Comparison of ENCODE assay signal across 20 cellular contexts in genomic region chr11:12169822-12170221, GRCh38. TPM values are rescaled to one million over a fixed set of nuclear protein-coding genes. Genes with fewer than 3 reads are reported as not detected.
A peak's percentile ranks its signal among the peaks of the same experiment; 100 is the strongest.
DNase-seq lines count a peak whose midpoint lies in the region; ATAC-seq and TF ChIP-seq lines count a peak whose summit lies in the region.
"Had no signal": no experiment of that assay in that cellular context is flagged by ENCODE, and none has a peak within 500 bp of the region (broad histone marks: within the 10 kb centered on the region; RNA-seq: fewer than 3 reads in every experiment).

No MANE protein-coding gene starts in this region.

- no peak overlapping the region for H3K9ac ChIP-seq in PC-3 (ENCODE audit: low read length)
- H3K9ac ChIP-seq: neural progenitor cell had no signal

- H3K27ac Mint-ChIP-seq in HFFc6 (peak overlapping the region; percentile 89), T-cell (no peak overlapping the region)
- H3K27ac Mint-ChIP-seq in activated T-helper 2 cell treated with anti-CD3 and anti-CD28 coated beads, Interferon-gamma antibody, Interleukin-2, Interleukin-4, amounts not matched to agents 10 μg/mL and 5 μg/mL and 100 μg/mL, durations not matched to agents 14 hours and 24 hours and 36 hours: peak overlapping the region; percentile 65
- H3K27ac Mint-ChIP-seq: activated B cell treated with CpG ODN at 0.5 μM for 24 hours, neural progenitor cell had no signal

- TF ChIP-seq POLR2A in testis (IDR thresholded peaks at IDR 0.05): no peak

- H3K27me3 Mint-ChIP-seq in HFFc6 (ENCODE audit: insufficient read depth) (no peaks in the 10 kb centered on the region; the same call in none of the 2 replicates), T-cell (no peaks in the 10 kb centered on the region)
- H3K27me3 Mint-ChIP-seq in activated T-helper 2 cell treated with anti-CD3 and anti-CD28 coated beads, Interferon-gamma antibody, Interleukin-2, Interleukin-4, amounts not matched to agents 10 μg/mL and 5 μg/mL and 100 μg/mL, durations not matched to agents 14 hours and 24 hours and 36 hours (ENCODE audit: low read depth): no peaks in the 10 kb centered on the region

- CTCF ChIA-PET in T-cell (lab: Charles Lee): no interaction called here
- CTCF ChIA-PET in PC-3 (lab: Charles Lee): interaction anchor here (0.5 kb wide), 1 partner anchor 193 kb away, joined by 3 read pairs; no protein-coding TSS in a partner anchor

- intact Hi-C loops in activated T-helper 2 cell treated with anti-CD3 and anti-CD28 coated beads, Interferon-gamma antibody, Interleukin-2, Interleukin-4, amounts not matched to agents 10 μg/mL and 5 μg/mL and 100 μg/mL, durations not matched to agents 14 hours and 24 hours and 36 hours (cut with micrococcal nuclease): no loop called here
- intact Hi-C loops in left ventricle myocardium inferior (cut with micrococcal nuclease): no loop called here
- intact Hi-C loops in testis (cut with DNase I; ENCODE audit: low total_unique reads): no loop called here
- intact Hi-C loops in PC-3 (cut with micrococcal nuclease): no loop called here

- no peak overlapping the region for H2AFZ ChIP-seq in PC-3 (ENCODE audit: low read length)
- H2AFZ ChIP-seq: neural progenitor cell had no signal

- peaks cover 74% of the 10 kb centered on the region for H3K79me2 ChIP-seq in PC-3 (ENCODE audit: low read length)

- ATAC-seq in T-cell (replicated peaks in 1 of 4): no peak
- ATAC-seq in PC-3: no peak

- no peak for DNase-seq in HFFc6
- no peak for DNase-seq in activated T-helper 2 cell treated with anti-CD3 and anti-CD28 coated beads, Interferon-gamma antibody, Interleukin-2, Interleukin-4, amounts not matched to agents 10 μg/mL and 5 μg/mL and 100 μg/mL, durations not matched to agents 14 hours and 24 hours and 36 hours (ENCODE audit: low spot score)
- no peak for DNase-seq in left ventricle myocardium inferior
- no peak for DNase-seq in testis
- no peak for DNase-seq in T-cell
- no peak for DNase-seq in PC-3
- no peak for DNase-seq in mucosa of gallbladder (ENCODE audit: low spot score)
- DNase-seq: activated B cell treated with CpG ODN at 0.5 μM for 24 hours; activated effector memory CD4-positive, alpha-beta T cell treated with anti-CD3 and anti-CD28 coated beads, Interleukin-2, amount 50 U/mL, for 16 hours; amniotic stem cell; BE2C; cerebellar nuclear complex; hypothalamus; KBM-7; MV-4-11; NCI-H1930; NCI-H446 treated with DMSO at 0.1 percent for 48 hours; SHP77 treated with DMSO at 0.1 percent for 48 hours; stimulated activated naive CD4-positive, alpha-beta T cell treated with Interleukin-2 at 50 U/mL for 16 hours had no signal

- H3K4me3 Mint-ChIP-seq in HFFc6: no peak overlapping the region
- no peak overlapping the region for H3K4me3 Mint-ChIP-seq in activated T-helper 2 cell treated with anti-CD3 and anti-CD28 coated beads, Interferon-gamma antibody, Interleukin-2, Interleukin-4, amounts not matched to agents 10 μg/mL and 5 μg/mL and 100 μg/mL, durations not matched to agents 14 hours and 24 hours and 36 hours (ENCODE audit: low read depth)
- H3K4me3 Mint-ChIP-seq in T-cell: no peak overlapping the region
- H3K4me3 Mint-ChIP-seq: activated B cell treated with CpG ODN at 0.5 μM for 24 hours, neural progenitor cell had no signal

- H3K36me3 ChIP-seq in left ventricle myocardium inferior (no peaks in the 10 kb centered on the region), testis (ENCODE audit: low read depth, missing control alignments) (no peaks in the 10 kb centered on the region), PC-3 (ENCODE audit: low read depth, low read length) (peaks cover 20% of the 10 kb centered on the region)
- H3K36me3 ChIP-seq: BE2C, neural progenitor cell had no signal

- peaks cover 73% of the 10 kb centered on the region for H3K4me1 ChIP-seq in left ventricle myocardium inferior
- peaks cover 40% of the 10 kb centered on the region for H3K4me1 ChIP-seq in testis
- peaks cover 64% of the 10 kb centered on the region for H3K4me1 ChIP-seq in PC-3 (ENCODE audit: insufficient read depth, low read length)
- H3K4me1 ChIP-seq: BE2C, neural progenitor cell had no signal

- WGBS in testis, 2 donors: 42 to 74% methylated on average over 3 of the region's 3 CpGs

- H3K4me1 Mint-ChIP-seq in HFFc6 (ENCODE audit: low read depth) (peaks cover 96% of the 10 kb centered on the region), T-cell (peaks cover 6 to 20% (median 10%) of the 10 kb centered on the region in 3 donors)
- peaks cover 61% of the 10 kb centered on the region for H3K4me1 Mint-ChIP-seq in activated T-helper 2 cell treated with anti-CD3 and anti-CD28 coated beads, Interferon-gamma antibody, Interleukin-2, Interleukin-4, amounts not matched to agents 10 μg/mL and 5 μg/mL and 100 μg/mL, durations not matched to agents 14 hours and 24 hours and 36 hours (ENCODE audit: low read depth)
- H3K4me1 Mint-ChIP-seq: activated B cell treated with CpG ODN at 0.5 μM for 24 hours had no signal

- no TSS peak for BruUV-seq in PC-3 (replicated peaks; lab: Mats Ljungman, UMichigan)

- no peak for TF ChIP-seq CTCF in HFFc6 (IDR thresholded peaks at IDR 0.05)
- TF ChIP-seq CTCF in left ventricle myocardium inferior (IDR thresholded peaks at IDR 0.05; ENCODE audit: borderline replicate concordance): no peak
- TF ChIP-seq CTCF in testis (IDR thresholded peaks at IDR 0.05): no peak
- TF ChIP-seq CTCF in PC-3 (conservative IDR thresholded peaks at IDR 0.05; ENCODE audit: low read depth, low read length): no peak

- peaks cover 61% of the 10 kb centered on the region for H3K36me3 Mint-ChIP-seq in HFFc6 (ENCODE audit: low read depth)
- H3K36me3 Mint-ChIP-seq in activated T-helper 2 cell treated with anti-CD3 and anti-CD28 coated beads, Interferon-gamma antibody, Interleukin-2, Interleukin-4, amounts not matched to agents 10 μg/mL and 5 μg/mL and 100 μg/mL, durations not matched to agents 14 hours and 24 hours and 36 hours (ENCODE audit: low read depth): peaks cover 78% of the 10 kb centered on the region
- no peaks in the 10 kb centered on the region for H3K36me3 Mint-ChIP-seq in T-cell
- H3K36me3 Mint-ChIP-seq: neural progenitor cell had no signal

- no peaks in the 10 kb centered on the region for H4K20me1 ChIP-seq in PC-3 (ENCODE audit: low read length)

- H3K9me3 Mint-ChIP-seq in HFFc6 (no peaks in the 10 kb centered on the region), T-cell (no peaks in the 10 kb centered on the region)
- peaks cover 11% of the 10 kb centered on the region for H3K9me3 Mint-ChIP-seq in activated T-helper 2 cell treated with anti-CD3 and anti-CD28 coated beads, Interferon-gamma antibody, Interleukin-2, Interleukin-4, amounts not matched to agents 10 μg/mL and 5 μg/mL and 100 μg/mL, durations not matched to agents 14 hours and 24 hours and 36 hours
- H3K9me3 Mint-ChIP-seq: activated B cell treated with CpG ODN at 0.5 μM for 24 hours, neural progenitor cell had no signal

- H3K27me3 ChIP-seq in left ventricle myocardium inferior (ENCODE audit: low read depth) (no peaks in the 10 kb centered on the region), testis (no peaks in the 10 kb centered on the region), PC-3 (ENCODE audit: low read length) (no peaks in the 10 kb centered on the region)
- H3K27me3 ChIP-seq: BE2C, neural progenitor cell had no signal

- H3K9me2 ChIP-seq in PC-3 (replicated peaks; ENCODE audit: low read length): no peaks in the 10 kb centered on the region

- H3K9me3 ChIP-seq in left ventricle myocardium inferior (replicated peaks) (peaks cover 5% of the 10 kb centered on the region), testis (no peaks in the 10 kb centered on the region), PC-3 (ENCODE audit: low read length) (no peaks in the 10 kb centered on the region)
- H3K9me3 ChIP-seq: BE2C had no signal

- no peak overlapping the region for H3K4me2 ChIP-seq in PC-3 (ENCODE audit: low read length)
- H3K4me2 ChIP-seq: neural progenitor cell had no signal

- POLR2A ChIA-PET in T-cell (lab: Charles Lee): no interaction called here
- POLR2A ChIA-PET in PC-3 (lab: Charles Lee; ENCODE audit: unreplicated experiment): no interaction called here

- H3K27ac ChIP-seq in left ventricle myocardium inferior (replicated peaks): peak overlapping the region; percentile 62
- peak overlapping the region; percentile 63 to 83 for H3K27ac ChIP-seq in testis
- no peak overlapping the region for H3K27ac ChIP-seq in PC-3 (ENCODE audit: low read length)
- H3K27ac ChIP-seq: neural progenitor cell had no signal

- H3F3A ChIP-seq in PC-3 (ENCODE audit: low read length, unreplicated experiment): peaks cover 10% of the 10 kb centered on the region

- no peak overlapping the region for H3K4me3 ChIP-seq in left ventricle myocardium inferior
- H3K4me3 ChIP-seq in testis: no peak overlapping the region
- no peak overlapping the region for H3K4me3 ChIP-seq in PC-3 (ENCODE audit: low read length)
- H3K4me3 ChIP-seq: neural progenitor cell had no signal

RNA-seq across cellular contexts. Expression of gene MICAL2, which starts 59.4 kb away (rescaled TPM):
- total RNA-seq in HFFc6 (2021; fragmentation: NEBNext Ultra II Directional; extraction: Animal tissue kit (Norgen Biotek cat#: 25700)): 100 to 1,000 TPM; 199 to 252 (median 233) TPM
- total RNA-seq in activated T-helper 2 cell treated with anti-CD3 and anti-CD28 coated beads, Interferon-gamma antibody, Interleukin-2, Interleukin-4, amounts not matched to agents 10 μg/mL and 5 μg/mL and 100 μg/mL, durations not matched to agents 14 hours and 24 hours and 36 hours: 736 TPM in 2 replicates
- total RNA-seq in left ventricle myocardium inferior (85.0 TPM), testis (100 to 1,000 TPM; 401 to 461 TPM), T-cell (10 to 100 TPM; 13.7 to 38.7 (median 22.9) TPM), PC-3 (2014; rRNA removed) (50.1 and 62.9 TPM in 2 replicates), mucosa of gallbladder (158 TPM)
- 224 TPM for polyA plus RNA-seq in testis (ENCODE audit: insufficient read depth, low read depth, low replicate concordance)

Comparison
In these comparisons a context has a peak if more than half of its experiments do, and no peak if none do; other contexts are left out.
1. H3K27ac Mint-ChIP-seq: peak in HFFc6 (single experiment) and activated T-helper 2 cell treated with anti-CD3 and anti-CD28 coated beads, Interferon-gamma antibody, Interleukin-2, Interleukin-4, amounts not matched to agents 10 μg/mL and 5 μg/mL and 100 μg/mL, durations not matched to agents 14 hours and 24 hours and 36 hours (single experiment); none in T-cell (0 of 2).